Comparison of ENCODE assay signal across 8 cellular contexts in the genomic region with DNA sequence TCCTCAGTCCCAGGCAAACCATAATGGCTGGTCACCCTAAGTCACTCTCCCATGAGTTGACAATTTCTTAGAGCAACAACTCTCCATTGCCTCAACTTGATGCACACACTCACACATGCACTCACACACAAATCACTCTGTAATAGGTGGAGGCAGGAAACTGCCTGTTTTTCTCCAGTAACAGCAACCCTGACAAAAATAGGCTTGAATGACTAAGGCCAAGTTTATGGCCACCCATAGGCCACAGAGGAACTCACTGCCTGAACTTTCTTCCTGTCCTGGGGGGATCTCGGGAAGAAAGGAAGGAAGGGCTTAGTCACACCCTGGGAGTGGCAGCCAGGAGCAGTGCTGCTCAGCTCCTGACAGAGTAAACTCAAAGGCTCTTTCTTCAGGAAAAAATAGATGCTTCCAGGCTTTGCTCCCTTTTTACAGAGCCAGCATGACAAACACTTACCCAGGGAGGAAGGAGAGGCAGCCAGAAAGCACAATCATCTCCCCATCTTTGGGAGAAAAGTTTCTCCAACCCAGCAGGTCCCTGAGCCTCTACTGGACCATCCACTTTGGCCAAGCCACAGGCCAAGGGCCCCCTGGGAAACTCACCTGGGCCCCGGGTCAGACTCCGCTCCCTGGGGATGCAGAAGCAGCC. TPM values are rescaled to one million over a fixed set of nuclear protein-coding genes. Genes with fewer than 3 reads are reported as not detected.
A peak's percentile ranks its signal among the peaks of the same experiment; 100 is the strongest.
DNase-seq lines count a peak whose midpoint lies in the region; ATAC-seq and TF ChIP-seq lines count a peak whose summit lies in the region.

No MANE protein-coding gene starts in this region.

- POLR2A ChIA-PET in IMR-90 (lab: Charles Lee; ENCODE audit: unreplicated experiment), result no interaction called here

- no peaks in the 10 kb centered on the region for H3K9me3 ChIP-seq in IMR-90 (ENCODE audit: control insufficient read depth, insufficient read depth, low read length)
- no peaks in the 10 kb centered on the region for H3K9me3 ChIP-seq in breast epithelium
- peaks cover 0 to 16% (median 0%) of the 10 kb centered on the region in 4 donors for H3K9me3 ChIP-seq in tibial nerve

- peaks cover 9% of the 10 kb centered on the region for H3K27me3 Mint-ChIP-seq in activated CD4-positive, alpha-beta T cell treated with anti-CD3 and anti-CD28 coated beads, Interleukin-2, amount 10 ng/mL, durations not matched to agents 24 days and 14 days

- H3K9me1 ChIP-seq in IMR-90 (ENCODE audit: insufficient read depth, low read length), result peaks cover 14% of the 10 kb centered on the region

- H3K56ac ChIP-seq in IMR-90 (ENCODE audit: extremely low read depth, insufficient read depth, low read length), result peak overlapping the region; percentile 87

- H3K14ac ChIP-seq in IMR-90 (replicated peaks; ENCODE audit: low read depth, low read length), result peak overlapping the region; percentile 90

- BruUV-seq in IMR-90 (replicated peaks; lab: Mats Ljungman, UMichigan), result no TSS peak

- no peak overlapping the region for H3K4me3 Mint-ChIP-seq in activated CD4-positive, alpha-beta T cell treated with anti-CD3 and anti-CD28 coated beads, Interleukin-2, amount 10 ng/mL, durations not matched to agents 24 days and 14 days

- peak overlapping the region; percentile 90 for H4K91ac ChIP-seq in IMR-90 (ENCODE audit: insufficient read depth, low read depth, low read length)

- no peaks in the 10 kb centered on the region for H4K20me1 ChIP-seq in IMR-90 (ENCODE audit: insufficient read depth, low read length)

- H3K9me3 Mint-ChIP-seq in activated CD4-positive, alpha-beta T cell treated with anti-CD3 and anti-CD28 coated beads, Interleukin-2, amount 10 ng/mL, durations not matched to agents 24 days and 14 days, result no peaks in the 10 kb centered on the region

- DNase-seq in IMR-90 (peak; percentile 88), breast epithelium (ENCODE audit: low spot score in 2 of 2) (no peak), tibial nerve (ENCODE audit: low spot score in 2 of 2) (no peak), DMS114 treated with DMSO at 0.1 percent for 48 hours (lab: John Stamatoyannopoulos, UW; ENCODE audit: unreplicated experiment) (no peak), NCI-H748 (lab: John Stamatoyannopoulos, UW; ENCODE audit: unreplicated experiment) (no peak)
- DNase-seq in activated CD4-positive, alpha-beta T cell treated with anti-CD3 and anti-CD28 coated beads, Interleukin-2, amount 10 ng/mL, durations not matched to agents 24 days and 14 days, result no peak

- H3K36me3 ChIP-seq in IMR-90 (ENCODE audit: control insufficient read depth, insufficient read depth, low read length) (no peaks in the 10 kb centered on the region), breast epithelium (no peaks in the 10 kb centered on the region), tibial nerve (peaks cover 0 to 13% (median 0%) of the 10 kb centered on the region in 3 donors)

- H3K4me2 ChIP-seq in IMR-90 (ENCODE audit: low read depth, low read length), result peak overlapping the region; percentile 23; the same call in 1 of the 2 replicates

- H3K18ac ChIP-seq in IMR-90 (ENCODE audit: low read depth, low read length), result peak overlapping the region; percentile 64

- H3K4me3 ChIP-seq in IMR-90 (ENCODE audit: insufficient read depth, low read depth, low read length), result no peak overlapping the region
- H3K4me3 ChIP-seq in breast epithelium, result no peak overlapping the region
- H3K4me3 ChIP-seq in tibial nerve, result peak overlapping the region in 3 of 4 donors; percentile 0 to 38 (median 4)

- no peak for TF ChIP-seq RAD21 in IMR-90 (IDR thresholded peaks at IDR 0.05; ENCODE audit: low read length)

- H3K27me3 ChIP-seq in IMR-90 (ENCODE audit: control insufficient read depth, insufficient read depth, low read length) (no peaks in the 10 kb centered on the region), breast epithelium (no peaks in the 10 kb centered on the region), layer of hippocampus (ENCODE audit: control insufficient read depth, insufficient read depth, low read length) (no peaks in the 10 kb centered on the region), tibial nerve (no peaks in the 10 kb centered on the region)

- H3K79me1 ChIP-seq in IMR-90 (ENCODE audit: low read depth in 1 of 2, low read length in 2 of 2), result peaks cover 8 to 19% of the 10 kb centered on the region in 2 experiments

- peak overlapping the region; percentile 93; the same call in 2 of the 3 replicates for H2BK15ac ChIP-seq in IMR-90 (ENCODE audit: low read depth, low read length)

- no peaks in the 10 kb centered on the region for H3K36me3 Mint-ChIP-seq in activated CD4-positive, alpha-beta T cell treated with anti-CD3 and anti-CD28 coated beads, Interleukin-2, amount 10 ng/mL, durations not matched to agents 24 days and 14 days (ENCODE audit: low read depth)

- H2BK120ac ChIP-seq in IMR-90 (ENCODE audit: low read depth, low read length), result peak overlapping the region; percentile 94

- H3K23ac ChIP-seq in IMR-90 (ENCODE audit: low read depth, low read length), result peak overlapping the region; percentile 84

- CTCF ChIA-PET in IMR-90 (lab: Yijun Ruan, JAX), result interaction anchor here (0.7 kb wide), 1 partner anchor 52 kb away, joined by 3 read pairs; no protein-coding TSS in a partner anchor

- peak overlapping the region; percentile 89 for H2BK20ac ChIP-seq in IMR-90 (ENCODE audit: low read depth, low read length)

- peak in 1 of 2 donors; percentile 24 for TF ChIP-seq EP300 in tibial nerve (IDR thresholded peaks at IDR 0.05)

- H2AFZ ChIP-seq in IMR-90 (replicated peaks; ENCODE audit: low read length, poor library complexity), result peak overlapping the region; percentile 88

- H3K4me1 Mint-ChIP-seq in activated CD4-positive, alpha-beta T cell treated with anti-CD3 and anti-CD28 coated beads, Interleukin-2, amount 10 ng/mL, durations not matched to agents 24 days and 14 days, result no peaks in the 10 kb centered on the region

- H3K4me1 ChIP-seq in IMR-90 (ENCODE audit: control insufficient read depth, insufficient read depth, low read length) (peaks cover 24% of the 10 kb centered on the region), breast epithelium (peaks cover 5 to 8% of the 10 kb centered on the region in 2 donors), tibial nerve (peaks cover 0 to 41% (median 20%) of the 10 kb centered on the region in 4 donors)

- peak; percentile 83 for ATAC-seq in IMR-90 (ENCODE audit: low read depth)
- no peak for ATAC-seq in GM19452 (IDR thresholded peaks at IDR 0.05; ENCODE audit: unreplicated experiment)

- peak overlapping the region; percentile 62 for H4K5ac ChIP-seq in IMR-90 (ENCODE audit: low read depth, low read length)

- TF ChIP-seq POLR2A in IMR-90 (IDR thresholded peaks at IDR 0.05; ENCODE audit: low read depth, low read length), result no peak
- TF ChIP-seq POLR2A in breast epithelium (IDR thresholded peaks at IDR 0.05), result no peak
- TF ChIP-seq POLR2A in tibial nerve (IDR thresholded peaks at IDR 0.05), result peak in 1 of 2 donors; percentile 24

- H3K27ac ChIP-seq in IMR-90 (ENCODE audit: insufficient read depth, low read length), result peak overlapping the region; percentile 77
- peak overlapping the region; percentile 65 to 81 for H3K27ac ChIP-seq in breast epithelium
- H3K27ac ChIP-seq in layer of hippocampus (ENCODE audit: low read depth, low read length), result peak overlapping the region; percentile 96
- peak overlapping the region; percentile 50 to 88 (median 63) for H3K27ac ChIP-seq in tibial nerve

- TF ChIP-seq CTCF in IMR-90 (conservative IDR thresholded peaks at IDR 0.05; ENCODE audit: low read depth, low read length), result no peak
- no peak for TF ChIP-seq CTCF in breast epithelium (IDR thresholded peaks at IDR 0.05)
- no peak for TF ChIP-seq CTCF in tibial nerve (IDR thresholded peaks at IDR 0.05)

- in situ Hi-C loops in IMR-90 (cut with MboI; ENCODE audit: low sequenced_read_pairs), result no loop called here

- peak overlapping the region; percentile 45 for H3K9ac ChIP-seq in IMR-90 (ENCODE audit: low read depth, low read length)

- intact Hi-C loops in IMR-90 (cut with micrococcal nuclease), result loop anchor here (5.0 kb wide), 2 partner anchors 50 to 165 kb away; no protein-coding TSS in a partner anchor
- intact Hi-C loops in breast epithelium (cut with DNase I; ENCODE audit: low total_unique reads), result no loop called here
- intact Hi-C loops in activated CD4-positive, alpha-beta T cell treated with anti-CD3 and anti-CD28 coated beads, Interleukin-2, amount 10 ng/mL, durations not matched to agents 24 days and 14 days (cut with micrococcal nuclease), result no loop called here

- peak overlapping the region; percentile 92 for H3K4ac ChIP-seq in IMR-90 (ENCODE audit: low read depth, low read length)

- H2BK5ac ChIP-seq in IMR-90 (ENCODE audit: low read depth, low read length, poor library complexity, severe bottlenecking), result peak overlapping the region; percentile 93

- dilution Hi-C loops in IMR-90 (cut with HindIII; ENCODE audit: low sequenced_read_pairs, unreplicated experiment), result no loop called here

- H4K8ac ChIP-seq in IMR-90 (ENCODE audit: low read depth in 2 of 2, low read length in 2 of 2), result peak overlapping the region; percentile 79 to 92

- H3K27ac Mint-ChIP-seq in activated CD4-positive, alpha-beta T cell treated with anti-CD3 and anti-CD28 coated beads, Interleukin-2, amount 10 ng/mL, durations not matched to agents 24 days and 14 days, result no peak overlapping the region

- H2AK9ac ChIP-seq in IMR-90 (replicated peaks; ENCODE audit: low read depth, low read length, poor library complexity), result peak overlapping the region; percentile 93

- WGBS in IMR-90 (ENCODE audit: extremely low coverage in 2 of 2, insufficient read length in 1 of 2), 2 experiments, result no CpG with 5 or more reads among the region's 3 CpGs
- 12 to 44% methylated on average over 3 of the region's 3 CpGs for WGBS in tibial nerve, 2 donors

- H2AK5ac ChIP-seq in IMR-90 (ENCODE audit: low read depth, low read length), result peak overlapping the region; percentile 92

TF ChIP-seq in IMR-90, 13 proteins besides CTCF, POLR2A, EP300 and RAD21 (continues in another document):
- TF ChIP-seq FOS (IDR thresholded peaks at IDR 0.05; ENCODE audit: low read depth, low read length) (no peak), NFE2L2 (IDR thresholded peaks at IDR 0.05; ENCODE audit: low read depth, low read length) (peak; percentile 25; the same call in 1 of the 2 replicates), RFX5 (IDR thresholded peaks at IDR 0.05; ENCODE audit: low read depth, low read length) (no peak), MXI1 (IDR thresholded peaks at IDR 0.05; ENCODE audit: borderline replicate concordance, low read depth, low read length) (no peak), MAFK (IDR thresholded peaks at IDR 0.05; ENCODE audit: low read depth, low read length) (peak; percentile 21; the same call in 1 of the 2 replicates)

RNA-seq across cellular contexts. Expression of a gene that starts 0.4 kb away (rescaled TPM):
- total RNA-seq in IMR-90 (2012; rRNA removed), result 7.8 and 7.9 TPM in 2 replicates
- 3.3 and 3.4 TPM in 2 replicates for polyA plus RNA-seq in IMR-90 (2012; rRNA removed)
- 1.2 and 1.4 TPM in 2 replicates for polyA plus RNA-seq in IMR-90 (2012; cell fraction: cytosol; rRNA removed)
- 6.8 and 7.3 TPM in 2 replicates for polyA plus RNA-seq in IMR-90 (2012; cell fraction: nucleus; rRNA removed; ENCODE audit: low replicate concordance)
- total RNA-seq in breast epithelium, result 1 to 10 TPM in 2 of 3 donors, under 1 TPM in 1; 0.48 to 9.4 (median 2.3) TPM
- 10 to 100 TPM; 37.2 to 92.1 (median 83.9) TPM for total RNA-seq in tibial nerve
- not detected in 2 replicates for total RNA-seq in activated CD4-positive, alpha-beta T cell treated with anti-CD3 and anti-CD28 coated beads, Interleukin-2, amount 10 ng/mL, durations not matched to agents 24 days and 14 days

Comparison
In these comparisons a context has a peak if more than half of its experiments do, and no peak if none do; other contexts are left out.
1. H3K4me3 ChIP-seq: peak in tibial nerve (3 of 4); none in IMR-90 (single experiment) and breast epithelium (0 of 3).
2. Peak in every context shown above with its lines, with median percentiles within 50 percentile points of each other: H3K27ac ChIP-seq.